8 cellular contexts compared by ENCODE assay signal in the genomic region with DNA sequence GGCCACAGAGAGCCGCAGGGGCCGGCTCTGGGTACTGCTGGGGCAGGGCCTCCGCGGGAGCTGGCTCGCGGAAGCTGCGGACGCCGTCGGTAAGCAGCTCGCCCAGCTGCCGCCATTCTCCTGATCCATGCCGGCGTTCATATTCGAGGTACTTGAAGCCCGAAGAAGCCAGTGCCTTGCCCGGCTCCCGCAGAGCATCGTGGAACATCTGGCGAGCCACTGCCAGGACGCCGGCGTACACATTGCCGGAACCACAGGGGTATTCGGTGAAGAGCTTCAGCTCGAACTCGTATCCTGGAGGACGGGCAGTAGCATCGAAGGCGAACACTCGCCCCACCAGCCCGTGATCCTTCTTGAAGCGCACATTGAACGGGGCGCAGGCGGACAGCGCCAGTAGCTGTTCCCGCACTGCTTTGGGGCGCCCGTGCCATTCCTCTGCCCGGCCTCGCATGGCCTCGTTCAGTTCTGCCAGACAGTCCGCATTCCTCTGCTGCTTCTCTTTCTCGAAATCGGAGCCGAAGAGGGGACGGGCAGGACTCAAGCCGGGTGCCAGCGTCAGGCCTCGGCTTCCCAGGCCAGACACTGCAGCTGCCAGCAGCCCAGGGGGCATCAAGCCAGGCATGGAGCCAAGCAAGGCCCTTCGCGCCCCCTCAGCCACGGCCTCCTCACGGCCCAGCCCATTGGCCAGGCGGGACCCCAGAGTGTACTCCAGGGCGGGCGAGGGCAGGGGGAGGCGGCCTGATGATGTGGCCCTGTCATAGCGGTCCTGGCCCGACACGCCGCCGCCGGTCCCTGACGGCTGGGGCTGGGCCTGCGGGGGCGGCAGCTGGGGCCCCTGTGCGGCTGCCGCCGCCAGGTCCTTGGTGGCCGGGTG. TPM values are rescaled to one million over a fixed set of nuclear protein-coding genes. Genes with fewer than 3 reads are reported as not detected.
DNase-seq lines count a peak whose midpoint lies in the region; ATAC-seq and TF ChIP-seq lines count a peak whose summit lies in the region.

No MANE protein-coding gene starts in this region.

- H2AFZ ChIP-seq in DND-41 (ENCODE audit: low read depth, low read length) = peak overlapping the region; percentile 69

- TF ChIP-seq CTCF in DND-41 (IDR thresholded peaks at IDR 0.05; ENCODE audit: borderline replicate concordance, extremely low read depth, low read length, poor library complexity, severe bottlenecking) = no peak

- H3K36me3 ChIP-seq in DND-41 (ENCODE audit: insufficient read depth, low read length) = peaks cover 29% of the 10 kb centered on the region

- H3K27ac ChIP-seq in DND-41 (ENCODE audit: low read length) = peak overlapping the region; percentile 84

- peaks cover 15% of the 10 kb centered on the region for H3K36me3 Mint-ChIP-seq in activated T-helper 17 cell treated with anti-CD3 and anti-CD28 coated beads, Interleukin-2, amount 50 U/mL, for 72 hours (ENCODE audit: low read depth)
- no peaks in the 10 kb centered on the region for H3K36me3 Mint-ChIP-seq in stimulated activated naive CD8-positive, alpha-beta T cell treated with anti-CD3 and anti-CD28 coated beads, Interleukin-15, Interleukin-2, amounts not matched to agents 100 ng/mL and 50 ng/mL, for 24 hours (ENCODE audit: low read depth)

- peak overlapping the region; percentile 99 for H3K4me2 ChIP-seq in DND-41 (ENCODE audit: insufficient read depth, low read length)

- no peaks in the 10 kb centered on the region for H3K9me3 Mint-ChIP-seq in activated T-helper 17 cell treated with anti-CD3 and anti-CD28 coated beads, Interleukin-2, amount 50 U/mL, for 72 hours
- no peaks in the 10 kb centered on the region for H3K9me3 Mint-ChIP-seq in stimulated activated naive CD8-positive, alpha-beta T cell treated with anti-CD3 and anti-CD28 coated beads, Interleukin-15, Interleukin-2, amounts not matched to agents 100 ng/mL and 50 ng/mL, for 24 hours

- no peaks in the 10 kb centered on the region for H3K9me3 ChIP-seq in DND-41 (ENCODE audit: insufficient read depth, low read length, severe bottlenecking)
- H3K9me3 ChIP-seq in iPS-18c (ENCODE audit: control insufficient read depth, insufficient read depth, low read length) = no peaks in the 10 kb centered on the region

- peaks cover 31% of the 10 kb centered on the region for H3K79me2 ChIP-seq in DND-41 (ENCODE audit: insufficient read depth, low read length)

- peak; percentile 36 for DNase-seq in DND-41
- DNase-seq in A172 (ENCODE audit: low spot score) = no peak
- no peak for DNase-seq in NCI-H1436 (lab: John Stamatoyannopoulos, UW)
- DNase-seq in cerebellar cortex (ENCODE audit: low spot score) = no peak

- H3K4me3 ChIP-seq in DND-41 (ENCODE audit: low read depth in 1 of 2, low read length in 2 of 2) (peak overlapping the region; percentile 46 to 78; a peak in 3 of 4 replicates), iPS-18c (ENCODE audit: insufficient read depth, low read depth, low read length) (peak overlapping the region; percentile 91)

- H3K27me3 ChIP-seq in DND-41 (ENCODE audit: insufficient read depth, low read length, poor library complexity) = no peaks in the 10 kb centered on the region

- 0 out of 3 replicates have a peak, but pooled peaks have one; percentile 7 for ATAC-seq in DND-41 (ENCODE audit: insufficient read depth, low read depth)
- peak; percentile 4 for ATAC-seq in HG02763 (IDR thresholded peaks at IDR 0.05; ENCODE audit: unreplicated experiment)
- ATAC-seq in activated T-helper 17 cell treated with anti-CD3 and anti-CD28 coated beads, Interleukin-2, amount 50 U/mL, for 72 hours (replicated peaks) = no peak

- peaks cover 37% of the 10 kb centered on the region for H3K4me1 ChIP-seq in DND-41 (ENCODE audit: insufficient read depth, low read length)

- no peak overlapping the region for H3K27ac Mint-ChIP-seq in activated T-helper 17 cell treated with anti-CD3 and anti-CD28 coated beads, Interleukin-2, amount 50 U/mL, for 72 hours
- H3K27ac Mint-ChIP-seq in stimulated activated naive CD8-positive, alpha-beta T cell treated with anti-CD3 and anti-CD28 coated beads, Interleukin-15, Interleukin-2, amounts not matched to agents 100 ng/mL and 50 ng/mL, for 24 hours = peak overlapping the region; percentile 36

- H3K4me1 Mint-ChIP-seq in activated T-helper 17 cell treated with anti-CD3 and anti-CD28 coated beads, Interleukin-2, amount 50 U/mL, for 72 hours = peaks cover 15% of the 10 kb centered on the region
- H3K4me1 Mint-ChIP-seq in stimulated activated naive CD8-positive, alpha-beta T cell treated with anti-CD3 and anti-CD28 coated beads, Interleukin-15, Interleukin-2, amounts not matched to agents 100 ng/mL and 50 ng/mL, for 24 hours (ENCODE audit: low read depth) = peaks cover 36% of the 10 kb centered on the region

- peaks cover 44% of the 10 kb centered on the region for H4K20me1 ChIP-seq in DND-41 (ENCODE audit: insufficient read depth, low read length)

- peaks cover 3% of the 10 kb centered on the region for H3K27me3 Mint-ChIP-seq in activated T-helper 17 cell treated with anti-CD3 and anti-CD28 coated beads, Interleukin-2, amount 50 U/mL, for 72 hours
- H3K27me3 Mint-ChIP-seq in stimulated activated naive CD8-positive, alpha-beta T cell treated with anti-CD3 and anti-CD28 coated beads, Interleukin-15, Interleukin-2, amounts not matched to agents 100 ng/mL and 50 ng/mL, for 24 hours = no peaks in the 10 kb centered on the region

- H3K4me3 Mint-ChIP-seq in activated T-helper 17 cell treated with anti-CD3 and anti-CD28 coated beads, Interleukin-2, amount 50 U/mL, for 72 hours = peak overlapping the region; percentile 56
- H3K4me3 Mint-ChIP-seq in stimulated activated naive CD8-positive, alpha-beta T cell treated with anti-CD3 and anti-CD28 coated beads, Interleukin-15, Interleukin-2, amounts not matched to agents 100 ng/mL and 50 ng/mL, for 24 hours = peak overlapping the region; percentile 69

- peak overlapping the region; percentile 82 for H3K9ac ChIP-seq in DND-41 (ENCODE audit: low read depth, low read length)

RNA-seq across cellular contexts. Expression of a gene that starts 1.0 kb away (rescaled TPM):
- total RNA-seq in activated T-helper 17 cell treated with anti-CD3 and anti-CD28 coated beads, Interleukin-2, amount 50 U/mL, for 72 hours = 10 to 100 TPM; 13.5 to 16.4 TPM
- total RNA-seq in A172 (2014; rRNA removed; shearing (Covaris generic)) = 16.2 and 24.6 TPM in 2 replicates

RNA-seq across cellular contexts. Expression of a gene that starts 17.5 kb away (rescaled TPM):
- 1 to 10 TPM; 7.4 to 7.6 TPM for total RNA-seq in activated T-helper 17 cell treated with anti-CD3 and anti-CD28 coated beads, Interleukin-2, amount 50 U/mL, for 72 hours
- total RNA-seq in A172 (2014; rRNA removed; shearing (Covaris generic)) = 0.48 and 1.1 TPM in 2 replicates

RNA-seq across cellular contexts. Expression of a gene that starts 20.8 kb away (rescaled TPM):
- total RNA-seq in activated T-helper 17 cell treated with anti-CD3 and anti-CD28 coated beads, Interleukin-2, amount 50 U/mL, for 72 hours = 1 to 10 TPM in 1 of 2 donors, under 1 TPM in 1; 0.32 to 1.9 TPM
- total RNA-seq in A172 (2014; rRNA removed; shearing (Covaris generic)) = not detected in 2 replicates

RNA-seq across cellular contexts. Expression of a gene that starts 22.0 kb away (rescaled TPM):
- 100 to 1,000 TPM in 1 of 2 donors, 10 to 100 TPM in 1; 98.2 to 122 TPM for total RNA-seq in activated T-helper 17 cell treated with anti-CD3 and anti-CD28 coated beads, Interleukin-2, amount 50 U/mL, for 72 hours
- total RNA-seq in A172 (2014; rRNA removed; shearing (Covaris generic)) = 18.6 and 25.5 TPM in 2 replicates

RNA-seq across cellular contexts. Expression of a gene that starts 29.7 kb away (rescaled TPM):
- total RNA-seq in activated T-helper 17 cell treated with anti-CD3 and anti-CD28 coated beads, Interleukin-2, amount 50 U/mL, for 72 hours = not detected
- not detected in 2 replicates for total RNA-seq in A172 (2014; rRNA removed; shearing (Covaris generic))
